In genomic region chr18:56269958-56270357, GRCh38 we compare ENCODE assay signal across 27 cellular contexts.
"Had no signal": no experiment of that assay in that cellular context is flagged by ENCODE, and none has a peak within 500 bp of the region (broad histone marks: within the 10 kb centered on the region; RNA-seq: fewer than 3 reads in every experiment).

No MANE protein-coding gene starts in this region.

- ATAC-seq: activated CD4-positive, alpha-beta T cell treated with anti-CD3 and anti-CD28 coated beads for 36 hours; activated CD8-positive, alpha-beta memory T cell treated with anti-CD3 and anti-CD28 coated beads, Interleukin-2, amount 10 ng/mL, durations not matched to agents 7 days and 5 days; activated CD8-positive, alpha-beta T cell treated with anti-CD3 and anti-CD28 coated beads, Interleukin-2, amount 10 ng/mL, durations not matched to agents 7 days and 5 days; activated T-helper 17 cell treated with anti-CD3 and anti-CD28 coated beads, Interleukin-2, amount 50 U/mL, for 72 hours; body of pancreas; T-helper 17 cell had no signal

- H3K27me3 ChIP-seq: body of pancreas, esophagus squamous epithelium had no signal

- DNase-seq: activated CD4-positive, alpha-beta memory T cell treated with anti-CD3 and anti-CD28 coated beads for 36 hours; activated CD4-positive, alpha-beta T cell treated with anti-CD3 and anti-CD28 coated beads for 36 hours; activated CD4-positive, alpha-beta T cell treated with anti-CD3 and anti-CD28 coated beads, Interleukin-2, amount 10 ng/mL, durations not matched to agents 24 days and 14 days; activated CD4-positive, CD25-positive, alpha-beta regulatory T cell; activated CD4-positive, CD25-positive, alpha-beta regulatory T cell treated with anti-CD3 and anti-CD28 coated beads, Interleukin-2, amount 50 U/mL, for 72 hours; activated CD8-positive, alpha-beta memory T cell treated with anti-CD3 and anti-CD28 coated beads, Interleukin-2, amount 10 ng/mL, durations not matched to agents 7 days and 5 days; activated CD8-positive, alpha-beta memory T cell treated with anti-CD3 and anti-CD28 coated beads, Interleukin-2, amount 50 U/mL, for 4 hours; activated CD8-positive, alpha-beta T cell treated with anti-CD3 and anti-CD28 coated beads, Interleukin-2, amount 10 ng/mL, durations not matched to agents 7 days and 5 days; activated effector memory CD4-positive, alpha-beta T cell treated with Interleukin-2 at 50 U/mL for 16 hours; activated naive CD4-positive, alpha-beta T cell treated with anti-CD3 and anti-CD28 coated beads for 36 hours; activated naive CD8-positive, alpha-beta T cell treated with anti-CD3 and anti-CD28 coated beads, Interleukin-2, amount 10 ng/mL, durations not matched to agents 7 days and 5 days; activated T-cell treated with anti-CD3 and anti-CD28 coated beads, Interleukin-2, amount 50 U/mL, for 1 hour; amniotic stem cell; anterior cingulate cortex; body of pancreas; caudate nucleus; cortex of kidney; dermis blood vessel endothelial cell; effector CD8-positive, alpha-beta T cell; esophagus squamous epithelium; foreskin fibroblast; head of caudate nucleus; T-helper 1 cell; T-helper 17 cell; T1000 had no signal

- H3K4me1 ChIP-seq: body of pancreas, esophagus squamous epithelium had no signal

- H3K4me3 ChIP-seq: body of pancreas, esophagus squamous epithelium had no signal

- H3K9me3 ChIP-seq: body of pancreas, esophagus squamous epithelium had no signal

- H3K36me3 ChIP-seq: esophagus squamous epithelium had no signal

- H3K27ac ChIP-seq: body of pancreas, epithelial cell of prostate, esophagus squamous epithelium had no signal
